10 cellular contexts compared by ENCODE assay signal in the genomic region with DNA sequence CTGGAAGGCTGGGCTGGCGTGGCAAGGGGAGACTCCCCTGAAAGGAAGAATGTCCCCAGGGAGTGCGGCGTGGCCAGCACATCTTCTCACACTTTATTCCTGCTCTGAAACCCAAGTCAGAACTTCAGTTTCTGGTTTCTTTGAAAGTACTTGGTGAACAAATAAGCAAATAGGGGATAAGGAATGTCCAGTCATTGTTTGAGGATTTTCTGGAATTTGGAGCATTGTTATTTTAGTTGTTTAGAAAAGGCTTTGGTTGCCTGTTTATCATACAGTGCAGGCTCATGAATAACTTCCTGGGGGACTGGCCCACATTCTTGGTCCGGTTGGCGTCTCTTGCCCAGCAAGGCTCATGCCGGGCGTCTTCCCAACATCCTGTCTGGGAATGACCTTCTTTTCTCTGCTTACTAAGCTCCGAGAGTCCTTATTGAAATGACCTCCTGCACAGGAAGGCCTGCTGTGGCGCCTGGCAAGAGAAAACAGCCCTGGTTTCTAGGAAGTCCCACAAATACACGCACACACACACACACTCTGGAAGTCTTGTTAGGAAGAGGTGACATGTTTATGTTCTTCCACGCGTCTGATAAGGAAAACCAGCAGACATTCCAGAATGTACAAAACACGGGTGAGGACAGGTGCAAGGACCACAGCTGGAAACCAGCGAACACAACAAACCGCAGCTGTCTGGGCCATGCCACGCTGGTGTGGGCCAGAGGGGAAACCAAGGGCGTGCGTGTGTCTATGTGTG.
A peak's percentile ranks its signal among the peaks of the same experiment; 100 is the strongest.
DNase-seq lines count a peak whose midpoint lies in the region; ATAC-seq and TF ChIP-seq lines count a peak whose summit lies in the region.
"Had no signal": no experiment of that assay in that cellular context is flagged by ENCODE, and none has a peak within 500 bp of the region (broad histone marks: within the 10 kb centered on the region; RNA-seq: fewer than 3 reads in every experiment).

No MANE protein-coding gene starts in this region.

- H3K27me3 Mint-ChIP-seq in chondrocyte (ENCODE audit: low read depth): no peaks in the 10 kb centered on the region

- peaks cover 73% of the 10 kb centered on the region for H3K4me1 Mint-ChIP-seq in chondrocyte (ENCODE audit: low read depth)

- H3K4me1 ChIP-seq in HUES6 (ENCODE audit: control insufficient read depth, insufficient read depth, low read length) (peaks cover 12% of the 10 kb centered on the region; the same call in 1 of the 2 replicates), right lobe of liver (peaks cover 0 to 4% (median 0%) of the 10 kb centered on the region in 4 donors), upper lobe of left lung (peaks cover 39 to 58% (median 45%) of the 10 kb centered on the region in 4 donors)

- TF ChIP-seq POLR2A in right lobe of liver (IDR thresholded peaks at IDR 0.05) (no peak), upper lobe of left lung (IDR thresholded peaks at IDR 0.05) (no peak)

- DNase-seq in chondrocyte (ENCODE audit: low spot score) (no peak), right lobe of liver (peak in 2 of 3 donors; percentile 43 to 54), upper lobe of left lung (peak; percentile 31 to 36), HUDEP-2 (lab: John Stamatoyannopoulos, UW; ENCODE audit: unreplicated experiment in 76 of 76) (no peak)
- DNase-seq in stimulated activated CD4-positive, alpha-beta T cell treated with anti-CD3 and anti-CD28 coated beads, Interleukin-15, amount 100 ng/mL, for 24 hours: no peak
- no peak for DNase-seq in activated naive CD4-positive, alpha-beta T cell treated with anti-CD3 and anti-CD28 coated beads, Interleukin-2, amount 50 U/mL, for 72 hours (ENCODE audit: low spot score in 2 of 2)

- H3K27me3 ChIP-seq in HUES6 (ENCODE audit: control insufficient read depth, insufficient read depth, low read length) (no peaks in the 10 kb centered on the region), right lobe of liver (no peaks in the 10 kb centered on the region), upper lobe of left lung (no peaks in the 10 kb centered on the region)

- 56% methylated on average over 16 of the region's 18 CpGs for WGBS in right lobe of liver (ENCODE audit: insufficient coverage, low coverage, low lambda C conversion rate, missing lambda C conversion rate)
- 51 to 56% methylated on average over 14 to 18 of the region's 18 CpGs for WGBS in upper lobe of left lung, 2 donors

- H3K27ac ChIP-seq in HUES6 (ENCODE audit: low read depth, low read length) (peak overlapping the region; percentile 51; the same call in 1 of the 2 replicates), right lobe of liver (peak overlapping the region in 1 of 3 donors; percentile 4), upper lobe of left lung (peak overlapping the region; percentile 45 to 79 (median 54))
- H3K27ac ChIP-seq: SK-N-MC had no signal

- peak overlapping the region; percentile 93 for H3K27ac Mint-ChIP-seq in chondrocyte (ENCODE audit: unreplicated experiment)
- no peak overlapping the region for H3K27ac Mint-ChIP-seq in activated naive CD4-positive, alpha-beta T cell treated with anti-CD3 and anti-CD28 coated beads, Interleukin-2, amount 50 U/mL, for 72 hours
- H3K27ac Mint-ChIP-seq: activated T-helper 2 cell treated with anti-CD3 and anti-CD28 coated beads, Interferon-gamma antibody, Interleukin-2, Interleukin-4, amounts not matched to agents 10 μg/mL and 5 μg/mL and 100 μg/mL, durations not matched to agents 14 hours and 24 hours and 36 hours; IgD-negative memory B cell had no signal

- peak overlapping the region; percentile 9 for H3K9ac ChIP-seq in HUES6 (ENCODE audit: low read length)

- H3K4me3 Mint-ChIP-seq in chondrocyte (ENCODE audit: unreplicated experiment): peak overlapping the region; percentile 28

- no peak overlapping the region for H3K4me3 ChIP-seq in HUES6 (ENCODE audit: low read depth, low read length)
- no peak overlapping the region for H3K4me3 ChIP-seq in right lobe of liver
- H3K4me3 ChIP-seq in upper lobe of left lung: no peak overlapping the region
- H3K4me3 ChIP-seq: SK-N-MC had no signal

- no peaks in the 10 kb centered on the region for H3K36me3 Mint-ChIP-seq in chondrocyte (ENCODE audit: low read depth)
- no peaks in the 10 kb centered on the region for H3K36me3 Mint-ChIP-seq in activated naive CD4-positive, alpha-beta T cell treated with anti-CD3 and anti-CD28 coated beads, Interleukin-2, amount 50 U/mL, for 72 hours
- H3K36me3 Mint-ChIP-seq: IgD-negative memory B cell had no signal

- no peaks in the 10 kb centered on the region for H3K9me3 Mint-ChIP-seq in chondrocyte (ENCODE audit: low read depth)
- H3K9me3 Mint-ChIP-seq in activated naive CD4-positive, alpha-beta T cell treated with anti-CD3 and anti-CD28 coated beads, Interleukin-2, amount 50 U/mL, for 72 hours: no peaks in the 10 kb centered on the region
- H3K9me3 Mint-ChIP-seq: activated T-helper 2 cell treated with anti-CD3 and anti-CD28 coated beads, Interferon-gamma antibody, Interleukin-2, Interleukin-4, amounts not matched to agents 10 μg/mL and 5 μg/mL and 100 μg/mL, durations not matched to agents 14 hours and 24 hours and 36 hours; IgD-negative memory B cell had no signal

- H3K36me3 ChIP-seq in HUES6 (ENCODE audit: control insufficient read depth, insufficient read depth, low read length): no peaks in the 10 kb centered on the region
- no peaks in the 10 kb centered on the region for H3K36me3 ChIP-seq in right lobe of liver
- H3K36me3 ChIP-seq in upper lobe of left lung: no peaks in the 10 kb centered on the region

- H3K9me3 ChIP-seq in HUES6 (ENCODE audit: control insufficient read depth, insufficient read depth, low read depth, low read length): no peaks in the 10 kb centered on the region
- no peaks in the 10 kb centered on the region for H3K9me3 ChIP-seq in right lobe of liver
- no peaks in the 10 kb centered on the region for H3K9me3 ChIP-seq in upper lobe of left lung

- peak; percentile 75 to 81 (median 76) for ATAC-seq in right lobe of liver
- ATAC-seq in upper lobe of left lung (ENCODE audit: low FRiP score in 2 of 2): peak; percentile 28 to 80
- no peak for ATAC-seq in activated naive CD4-positive, alpha-beta T cell treated with anti-CD3 and anti-CD28 coated beads, Interleukin-2, amount 50 U/mL, for 72 hours

- TF ChIP-seq CTCF in chondrocyte (IDR thresholded peaks at IDR 0.05) (no peak), right lobe of liver (IDR thresholded peaks at IDR 0.05) (no peak), upper lobe of left lung (IDR thresholded peaks at IDR 0.05) (no peak)

- intact Hi-C loops in right lobe of liver (cut with DNase I): no loop called here

- peak; percentile 13 to 55 (median 28) for TF ChIP-seq EP300 in upper lobe of left lung (IDR thresholded peaks at IDR 0.05)

Comparison
In these comparisons a context has a peak if more than half of its experiments do, and no peak if none do; other contexts are left out.
1. DNase-seq: peak in right lobe of liver (2 of 3) and upper lobe of left lung (2 of 2); none in chondrocyte (single experiment), stimulated activated CD4-positive, alpha-beta T cell treated with anti-CD3 and anti-CD28 coated beads, Interleukin-15, amount 100 ng/mL, for 24 hours (single experiment), activated naive CD4-positive, alpha-beta T cell treated with anti-CD3 and anti-CD28 coated beads, Interleukin-2, amount 50 U/mL, for 72 hours (0 of 2) and HUDEP-2 (0 of 76).
2. ATAC-seq: peak in right lobe of liver (4 of 4) and upper lobe of left lung (2 of 2); none in activated naive CD4-positive, alpha-beta T cell treated with anti-CD3 and anti-CD28 coated beads, Interleukin-2, amount 50 U/mL, for 72 hours (0 of 2).